Comparison of ENCODE assay signal across 1 cellular context in genomic region chr3:78887608-78888011, GRCh38.
TF ChIP-seq lines count a peak whose summit lies in the region.

No MANE protein-coding gene starts in this region.

TF ChIP-seq in GM12878, 131 proteins besides CTCF, POLR2A, EP300 and RAD21 (continued from another document):
- TF ChIP-seq ATF7 (IDR thresholded peaks at IDR 0.05; ENCODE audit: low read depth) (peak; percentile 48; the same call in 1 of the 2 replicates), RAD51 (IDR thresholded peaks at IDR 0.05) (no peak), ZBTB40 (IDR thresholded peaks at IDR 0.05; ENCODE audit: borderline replicate concordance) (peak; percentile 82), MEF2A (IDR thresholded peaks at IDR 0.05; ENCODE audit: insufficient read depth, low read depth, low read length) (no peak)
- TF ChIP-seq, protein P1, sequence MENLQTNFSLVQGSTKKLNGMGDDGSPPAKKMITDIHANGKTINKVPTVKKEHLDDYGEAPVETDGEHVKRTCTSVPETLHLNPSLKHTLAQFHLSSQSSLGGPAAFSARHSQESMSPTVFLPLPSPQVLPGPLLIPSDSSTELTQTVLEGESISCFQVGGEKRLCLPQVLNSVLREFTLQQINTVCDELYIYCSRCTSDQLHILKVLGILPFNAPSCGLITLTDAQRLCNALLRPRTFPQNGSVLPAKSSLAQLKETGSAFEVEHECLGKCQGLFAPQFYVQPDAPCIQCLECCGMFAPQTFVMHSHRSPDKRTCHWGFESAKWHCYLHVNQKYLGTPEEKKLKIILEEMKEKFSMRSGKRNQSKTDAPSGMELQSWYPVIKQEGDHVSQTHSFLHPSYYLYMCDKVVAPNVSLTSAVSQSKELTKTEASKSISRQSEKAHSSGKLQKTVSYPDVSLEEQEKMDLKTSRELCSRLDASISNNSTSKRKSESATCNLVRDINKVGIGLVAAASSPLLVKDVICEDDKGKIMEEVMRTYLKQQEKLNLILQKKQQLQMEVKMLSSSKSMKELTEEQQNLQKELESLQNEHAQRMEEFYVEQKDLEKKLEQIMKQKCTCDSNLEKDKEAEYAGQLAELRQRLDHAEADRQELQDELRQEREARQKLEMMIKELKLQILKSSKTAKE (IDR thresholded peaks at IDR 0.05; ENCODE audit: low read depth, poor library complexity, severe bottlenecking), result no peak
